Comparison of ENCODE assay signal across 8 cellular contexts in the genomic region with DNA sequence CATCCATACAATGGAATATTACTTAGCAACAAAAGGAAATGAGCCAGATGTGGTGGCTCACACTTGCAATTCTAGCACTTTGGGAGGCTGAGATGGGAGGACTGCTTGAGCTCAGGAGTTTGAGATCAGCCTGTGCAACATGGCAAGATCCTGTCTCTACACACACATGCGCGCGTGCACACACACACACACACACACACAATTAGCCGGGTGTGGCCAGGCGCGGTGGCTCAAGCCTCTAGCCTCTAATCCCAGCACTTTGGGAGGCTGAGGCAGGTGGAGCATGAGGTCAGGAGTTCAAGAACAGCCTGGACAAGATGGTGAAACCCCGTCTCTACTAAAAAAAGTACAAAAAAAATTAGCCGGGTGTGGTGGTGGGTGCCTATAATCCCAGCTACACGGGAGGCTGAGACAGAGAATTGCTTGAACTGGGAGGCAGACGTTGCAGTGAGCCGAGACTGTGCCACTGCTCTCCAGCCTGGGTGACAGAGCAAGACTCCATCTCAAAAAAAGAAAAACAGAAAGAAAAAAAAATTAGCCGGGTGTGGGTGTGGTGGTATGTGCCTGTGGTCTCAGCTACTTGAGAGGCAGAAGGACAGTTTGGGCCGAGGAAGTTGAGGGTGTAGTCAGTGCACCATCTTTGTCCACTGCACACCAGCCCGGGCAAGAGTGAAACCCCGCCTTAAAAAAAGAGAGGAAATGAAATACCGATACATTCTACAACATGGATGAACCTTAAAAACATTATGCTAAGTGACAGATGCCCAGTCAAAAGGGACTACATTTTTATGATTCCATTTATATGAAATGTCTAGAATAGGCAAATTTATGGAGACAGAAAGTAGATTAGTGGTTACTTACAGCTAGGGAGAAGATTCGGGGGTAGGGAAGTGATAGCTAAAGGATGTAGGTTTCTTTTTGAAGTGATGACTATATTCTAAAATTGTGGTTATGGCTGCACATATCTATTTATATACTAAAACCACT. TPM values are rescaled to one million over a fixed set of nuclear protein-coding genes. Genes with fewer than 3 reads are reported as not detected.
DNase-seq lines count a peak whose midpoint lies in the region; ATAC-seq and TF ChIP-seq lines count a peak whose summit lies in the region.

No MANE protein-coding gene starts in this region.

- no peaks in the 10 kb centered on the region for H3K9me3 ChIP-seq in DND-41 (ENCODE audit: insufficient read depth, low read length, severe bottlenecking)

- H3K4me1 Mint-ChIP-seq in activated naive CD4-positive, alpha-beta T cell treated with anti-CD3 and anti-CD28 coated beads, Interleukin-2, amount 10 ng/mL, durations not matched to agents 7 days and 5 days = peaks cover 59% of the 10 kb centered on the region

- peaks cover 94% of the 10 kb centered on the region for H3K36me3 ChIP-seq in DND-41 (ENCODE audit: insufficient read depth, low read length)

- H3K79me2 ChIP-seq in DND-41 (ENCODE audit: insufficient read depth, low read length) = no peaks in the 10 kb centered on the region; the same call in 1 of the 2 replicates

- CTCF ChIA-PET in activated naive CD4-positive, alpha-beta T cell treated with anti-CD3 and anti-CD28 coated beads, Interleukin-2, amount 10 ng/mL, durations not matched to agents 7 days and 5 days (lab: Charles Lee) = interaction anchor here (0.6 to 2.0 kb wide), 3 partner anchors 35 to 84 kb away, joined by 3 to 8 read pairs (median 3); no protein-coding TSS in a partner anchor

- H3K9ac ChIP-seq in DND-41 (ENCODE audit: low read depth, low read length) = no peak overlapping the region

- peaks cover 73% of the 10 kb centered on the region for H3K36me3 Mint-ChIP-seq in activated naive CD4-positive, alpha-beta T cell treated with anti-CD3 and anti-CD28 coated beads, Interleukin-2, amount 10 ng/mL, durations not matched to agents 7 days and 5 days

- H3K27me3 ChIP-seq in DND-41 (ENCODE audit: insufficient read depth, low read length, poor library complexity) = no peaks in the 10 kb centered on the region

- no peak overlapping the region for H3K4me3 ChIP-seq in DND-41 (ENCODE audit: low read depth in 1 of 2, low read length in 2 of 2)

- H3K27me3 Mint-ChIP-seq in activated naive CD4-positive, alpha-beta T cell treated with anti-CD3 and anti-CD28 coated beads, Interleukin-2, amount 10 ng/mL, durations not matched to agents 7 days and 5 days = no peaks in the 10 kb centered on the region

- ATAC-seq in DND-41 (ENCODE audit: insufficient read depth, low read depth) = peak; percentile 68; the same call in 2 of the 3 replicates
- ATAC-seq in GM19468 (IDR thresholded peaks at IDR 0.05; ENCODE audit: extremely low read depth, unreplicated experiment) = peak; percentile 35
- ATAC-seq in HG03442 (IDR thresholded peaks at IDR 0.05; ENCODE audit: unreplicated experiment) = peak; percentile 55
- no peak for ATAC-seq in esophagus mucosa

- no peak for DNase-seq in DND-41
- peak; percentile 68 for DNase-seq in activated naive CD4-positive, alpha-beta T cell treated with anti-CD3 and anti-CD28 coated beads, Interleukin-2, amount 10 ng/mL, durations not matched to agents 7 days and 5 days
- no peak for DNase-seq in NCI-H146 treated with DMSO at 0.1 percent for 48 hours (lab: John Stamatoyannopoulos, UW; ENCODE audit: unreplicated experiment)
- no peak for DNase-seq in NCI-H748 (lab: John Stamatoyannopoulos, UW; ENCODE audit: unreplicated experiment)
- DNase-seq in cerebellar cortex (ENCODE audit: low spot score) = no peak

- no peak for TF ChIP-seq CTCF in DND-41 (IDR thresholded peaks at IDR 0.05; ENCODE audit: borderline replicate concordance, extremely low read depth, low read length, poor library complexity, severe bottlenecking)

- H3K27ac Mint-ChIP-seq in activated naive CD4-positive, alpha-beta T cell treated with anti-CD3 and anti-CD28 coated beads, Interleukin-2, amount 10 ng/mL, durations not matched to agents 7 days and 5 days = peak overlapping the region; percentile 99

- H3K4me1 ChIP-seq in DND-41 (ENCODE audit: insufficient read depth, low read length) = no peaks in the 10 kb centered on the region

- peaks cover 5% of the 10 kb centered on the region for H3K9me3 Mint-ChIP-seq in activated naive CD4-positive, alpha-beta T cell treated with anti-CD3 and anti-CD28 coated beads, Interleukin-2, amount 10 ng/mL, durations not matched to agents 7 days and 5 days

- no peaks in the 10 kb centered on the region for H4K20me1 ChIP-seq in DND-41 (ENCODE audit: insufficient read depth, low read length)

- peak overlapping the region; percentile 67 for H3K4me3 Mint-ChIP-seq in activated naive CD4-positive, alpha-beta T cell treated with anti-CD3 and anti-CD28 coated beads, Interleukin-2, amount 10 ng/mL, durations not matched to agents 7 days and 5 days

- no peak overlapping the region for H3K27ac ChIP-seq in DND-41 (ENCODE audit: low read length)

- no peak overlapping the region for H2AFZ ChIP-seq in DND-41 (ENCODE audit: low read depth, low read length)

- no peak overlapping the region for H3K4me2 ChIP-seq in DND-41 (ENCODE audit: insufficient read depth, low read length)

RNA-seq across cellular contexts. Expression of a gene that starts 52.5 kb away (rescaled TPM):
- total RNA-seq in esophagus mucosa = 6.3 TPM
